Comparison of ENCODE assay signal across 1 cellular context in genomic region chr5:177546262-177546741, GRCh38.
TF ChIP-seq lines count a peak whose summit lies in the region.

No MANE protein-coding gene starts in this region.

TF ChIP-seq in GM23338, 12 proteins besides CTCF, POLR2A, EP300 and RAD21 (continued from another document):
- no peak for TF ChIP-seq ZNF462 (CRISPR knock-in tag; IDR thresholded peaks at IDR 0.05)
TF ChIP-seq in GM23338: peak in this region for 0.
